ENCODE assay signal across 1 cellular context in genomic region chr3:9340450-9341009, GRCh38.
A peak's percentile ranks its signal among the peaks of the same experiment; 100 is the strongest.
TF ChIP-seq lines count a peak whose summit lies in the region.

No MANE protein-coding gene starts in this region.

TF ChIP-seq in HCT116, 20 proteins besides CTCF, POLR2A, EP300 and RAD21:
- TF ChIP-seq MAX (IDR thresholded peaks at IDR 0.05) (peak; percentile 30; the same call in 1 of the 2 replicates), TCF7L2 (IDR thresholded peaks at IDR 0.05; ENCODE audit: borderline replicate concordance, extremely low read depth, insufficient read depth, insufficient read length) (no peak), FOSL1 (IDR thresholded peaks at IDR 0.05; ENCODE audit: low read depth) (peak; percentile 85), JUND (IDR thresholded peaks at IDR 0.05) (peak; percentile 77), SRF (IDR thresholded peaks at IDR 0.05; ENCODE audit: low read depth) (peak; percentile 82), YY1 (IDR thresholded peaks at IDR 0.05; ENCODE audit: extremely low read depth, insufficient replicate concordance, low read depth, low read length) (no peak), SP1 (IDR thresholded peaks at IDR 0.05; ENCODE audit: low read depth) (peak; percentile 61), ZFX (IDR thresholded peaks at IDR 0.05) (no peak), CEBPB (IDR thresholded peaks at IDR 0.05; ENCODE audit: low read depth) (0 out of 2 replicates have a peak, but pooled peaks have one; percentile 30), CBX3 (IDR thresholded peaks at IDR 0.05; ENCODE audit: low read depth) (0 out of 2 replicates have a peak, but pooled peaks have one; percentile 58), POLR2AphosphoS5 (IDR thresholded peaks at IDR 0.05; ENCODE audit: low read depth, low read length) (no peak), EGR1 (IDR thresholded peaks at IDR 0.05; ENCODE audit: low read depth) (peak; percentile 36; the same call in 1 of the 2 replicates)
